In genomic region chr12:13171921-13172859, GRCh38 we compare ENCODE assay signal across 8 cellular contexts. TPM values are rescaled to one million over a fixed set of nuclear protein-coding genes. Genes with fewer than 3 reads are reported as not detected.
A peak's percentile ranks its signal among the peaks of the same experiment; 100 is the strongest.
DNase-seq lines count a peak whose midpoint lies in the region; ATAC-seq and TF ChIP-seq lines count a peak whose summit lies in the region.

No MANE protein-coding gene starts in this region.

- intact Hi-C loops in A673 (cut with micrococcal nuclease; ENCODE audit: unreplicated experiment), result no loop called here

- CTCF ChIA-PET in A673 (lab: Charles Lee), result no interaction called here

- H4K20me1 ChIP-seq in MM.1S (ENCODE audit: insufficient read depth, low read length), result no peaks in the 10 kb centered on the region

- TF ChIP-seq CTCF in MM.1S (IDR thresholded peaks at IDR 0.05; ENCODE audit: low read length) (no peak), foreskin fibroblast (IDR thresholded peaks at IDR 0.05; ENCODE audit: low read depth, low read length) (no peak), A673 (conservative IDR thresholded peaks at IDR 0.05; ENCODE audit: low read depth, low read length) (no peak)

- H3K4me2 ChIP-seq in MM.1S (ENCODE audit: low read depth, low read length), result peak overlapping the region; percentile 61

- no peaks in the 10 kb centered on the region for H3K79me2 ChIP-seq in MM.1S (ENCODE audit: low read length)

- peak overlapping the region; percentile 43 for H2AFZ ChIP-seq in MM.1S (ENCODE audit: low read length)

- peaks cover 18% of the 10 kb centered on the region for H3F3A ChIP-seq in MM.1S (ENCODE audit: insufficient read depth, low read length)

- H3K27me3 ChIP-seq in MM.1S (replicated peaks; ENCODE audit: insufficient read depth, low read length) (no peaks in the 10 kb centered on the region; the same call in 1 of the 2 replicates), A673 (replicated peaks; ENCODE audit: insufficient read depth, low read depth, low read length, poor library complexity) (no peaks in the 10 kb centered on the region)

- POLR2A ChIA-PET in A673 (lab: Charles Lee; ENCODE audit: low non-redundant PET), result no interaction called here

- H3K36me3 ChIP-seq in MM.1S (replicated peaks; ENCODE audit: insufficient read depth, low read length) (no peaks in the 10 kb centered on the region), A673 (ENCODE audit: insufficient read depth, low read length, poor library complexity, severe bottlenecking) (no peaks in the 10 kb centered on the region)

- H3K9me2 ChIP-seq in MM.1S (replicated peaks; ENCODE audit: insufficient read depth, low read length), result no peaks in the 10 kb centered on the region

- H3K9ac ChIP-seq in MM.1S (ENCODE audit: low read length), result no peak overlapping the region

- no TSS peak for BruUV-seq in A673 (replicated peaks; lab: Mats Ljungman, UMichigan)

- DNase-seq in MM.1S, result no peak
- DNase-seq in foreskin fibroblast, result peak; percentile 65 to 75
- DNase-seq in T-helper 1 cell, result no peak
- no peak for DNase-seq in NCI-H2196 (lab: John Stamatoyannopoulos, UW; ENCODE audit: unreplicated experiment)
- DNase-seq in A673 (ENCODE audit: low spot score), result no peak

- H3K4me3 ChIP-seq in MM.1S (ENCODE audit: low read length), result no peak overlapping the region; the same call in 1 of the 2 replicates
- H3K4me3 ChIP-seq in foreskin fibroblast (ENCODE audit: low read depth in 1 of 2, low read length in 2 of 2), result peak overlapping the region in 1 of 2 donors; percentile 35
- H3K4me3 ChIP-seq in skin epidermis, result no peak overlapping the region
- H3K4me3 ChIP-seq in A673 (ENCODE audit: low read depth, low read length, poor library complexity, severe bottlenecking), result no peak overlapping the region

- H3K9me3 ChIP-seq in MM.1S (replicated peaks; ENCODE audit: insufficient read depth, low read length), result no peaks in the 10 kb centered on the region
- no peaks in the 10 kb centered on the region for H3K9me3 ChIP-seq in A673 (ENCODE audit: low read depth, low read length, poor library complexity, severe bottlenecking)

- H3K27ac ChIP-seq in MM.1S (ENCODE audit: low read length), result peak overlapping the region; percentile 73; the same call in 1 of the 2 replicates
- H3K27ac ChIP-seq in skin epidermis, result peak overlapping the region in 20 of 21 experiments; percentile 43 to 89 (median 75)
- no peak overlapping the region for H3K27ac ChIP-seq in A673 (ENCODE audit: low read depth, low read length, poor library complexity, severe bottlenecking)

- H3K4me1 ChIP-seq in MM.1S (ENCODE audit: low read length), result peaks cover 28% of the 10 kb centered on the region
- peaks cover 6% of the 10 kb centered on the region for H3K4me1 ChIP-seq in A673 (ENCODE audit: insufficient read depth, low read length, poor library complexity, severe bottlenecking)

- ATAC-seq in GM19438 (IDR thresholded peaks at IDR 0.05; ENCODE audit: low read depth, unreplicated experiment), result peak; percentile 46
- no peak for ATAC-seq in GM21786 (IDR thresholded peaks at IDR 0.05; ENCODE audit: unreplicated experiment)

RNA-seq across cellular contexts. Expression of gene EMP1, which starts 24.3 kb away (rescaled TPM):
- total RNA-seq in A673 (2021), result 39.9 and 66.5 TPM in 2 replicates

Comparison
In these comparisons a context has a peak if more than half of its experiments do, and no peak if none do; other contexts are left out.
1. DNase-seq: peak in foreskin fibroblast (2 of 2); none in MM.1S (single experiment), T-helper 1 cell (0 of 5), NCI-H2196 (single experiment) and A673 (single experiment).